8 cellular contexts compared by ENCODE assay signal in genomic region chr7:65750511-65751344, GRCh38.
DNase-seq lines count a peak whose midpoint lies in the region; ATAC-seq and TF ChIP-seq lines count a peak whose summit lies in the region.

No MANE protein-coding gene starts in this region.

- ATAC-seq in HG02852 (IDR thresholded peaks at IDR 0.05; ENCODE audit: unreplicated experiment) = peak; percentile 98
- ATAC-seq in heart left ventricle = peak; percentile 98 to 100 (median 100)

- peak overlapping the region; percentile 97 for H3K9ac ChIP-seq in adipocyte (ENCODE audit: low read length)

- H3K4me3 ChIP-seq in adipocyte (ENCODE audit: low read length) (peak overlapping the region; percentile 93), heart left ventricle (peak overlapping the region; percentile 73 to 97 (median 86))

- TF ChIP-seq POLR2A in heart left ventricle (IDR thresholded peaks at IDR 0.05) = peak in 1 of 2 donors; percentile 59

- H3K36me3 ChIP-seq in adipocyte (ENCODE audit: control insufficient read depth, insufficient read depth, low read length, severe bottlenecking) (peaks cover 12% of the 10 kb centered on the region), heart left ventricle (peaks cover 0 to 28% (median 7%) of the 10 kb centered on the region in 9 donors)

- H3K4me3 Mint-ChIP-seq in type B pancreatic cell = peak overlapping the region; percentile 98

- TF ChIP-seq CTCF in GM13977 (IDR thresholded peaks at IDR 0.05; ENCODE audit: extremely low read depth, insufficient read depth, missing control alignments) (no peak), heart left ventricle (IDR thresholded peaks at IDR 0.05) (peak in 4 of 12 donors; percentile 4 to 32 (median 12)), type B pancreatic cell (conservative IDR thresholded peaks at IDR 0.05) (peak; percentile 31)

- H3K27me3 Mint-ChIP-seq in type B pancreatic cell = no peaks in the 10 kb centered on the region

- 0 to 1% (median 1%) methylated on average over 35 to 69 of the region's 69 CpGs for WGBS in heart left ventricle, 4 donors

- no peaks in the 10 kb centered on the region for H3K9me3 Mint-ChIP-seq in type B pancreatic cell

- in situ Hi-C loops in GM13977 (cut with MboI; ENCODE audit: low pct_unique_long_range_greater_than_20kb, low sequenced_read_pairs, unreplicated experiment) = no loop called here

- intact Hi-C loops in heart left ventricle (cut with DNase I) (no loop called here), posterior cingulate gyrus (cut with DNase I) (loop anchor here (10.0 kb wide), 1 partner anchor 124 kb away; the partner anchor contains the start of gene VKORC1L1)

- peak overlapping the region; percentile 34 to 93 (median 84) for H3K27ac ChIP-seq in heart left ventricle

- peak; percentile 95 for DNase-seq in GM13977 (ENCODE audit: low spot score)
- peak; percentile 83 for DNase-seq in NCI-H1436 (lab: John Stamatoyannopoulos, UW)
- peak; percentile 62 to 83 for DNase-seq in SW 1271 (lab: John Stamatoyannopoulos, UW)
- DNase-seq in adipocyte (ENCODE audit: low read depth) = peak; percentile 98
- peak; percentile 91 to 96 (median 92) for DNase-seq in heart left ventricle
- DNase-seq in posterior cingulate gyrus = peak; percentile 86 to 99 (median 92)
- peak; percentile 93 for DNase-seq in type B pancreatic cell (ENCODE audit: extremely low spot score, unreplicated experiment)

- H3K27ac Mint-ChIP-seq in type B pancreatic cell = peak overlapping the region; percentile 89

- H3K9me3 ChIP-seq in adipocyte (ENCODE audit: control insufficient read depth, low read length) (no peaks in the 10 kb centered on the region), heart left ventricle (no peaks in the 10 kb centered on the region)

- peaks cover 3% of the 10 kb centered on the region for H3K4me1 Mint-ChIP-seq in type B pancreatic cell (ENCODE audit: unreplicated experiment)

- H3K4me1 ChIP-seq in adipocyte (ENCODE audit: control insufficient read depth, insufficient read depth, low read length) (peaks cover 12% of the 10 kb centered on the region), heart left ventricle (peaks cover 0 to 24% (median 12%) of the 10 kb centered on the region in 12 donors)

- H3K36me3 Mint-ChIP-seq in type B pancreatic cell = no peaks in the 10 kb centered on the region

- H3K27me3 ChIP-seq in adipocyte (replicated peaks; ENCODE audit: control insufficient read depth, insufficient read depth, low read length) (no peaks in the 10 kb centered on the region), heart left ventricle (no peaks in the 10 kb centered on the region)

Comparison
In these comparisons a context has a peak if more than half of its experiments do, and no peak if none do; other contexts are left out.
1. Peak in every context shown above with its lines: DNase-seq, ATAC-seq, H3K4me3 ChIP-seq and H3K27ac ChIP-seq.